20 cellular contexts compared by ENCODE assay signal in genomic region chr12:90226211-90226610, GRCh38.
DNase-seq lines count a peak whose midpoint lies in the region; ATAC-seq, FAIRE-seq and TF ChIP-seq lines count a peak whose summit lies in the region.
"Had no signal": no experiment of that assay in that cellular context is flagged by ENCODE, and none has a peak within 500 bp of the region (broad histone marks: within the 10 kb centered on the region; RNA-seq: fewer than 3 reads in every experiment).

No MANE protein-coding gene starts in this region.

- H3F3A ChIP-seq in GM23248 (ENCODE audit: insufficient read depth), result no peaks in the 10 kb centered on the region

- peak; percentile 17 for DNase-seq in GM23248
- peak; percentile 16 for DNase-seq in dermis blood vessel endothelial cell
- DNase-seq in left colon, result no peak
- peak; percentile 79 for DNase-seq in small intestine
- no peak for DNase-seq in mesothelial cell of epicardium (ENCODE audit: low spot score in 2 of 2, unreplicated experiment in 2 of 2)
- DNase-seq: AML-193; Caco-2; CD4-positive, alpha-beta T cell; GDM1; KBM-7 had no signal

- no peaks in the 10 kb centered on the region for H3K79me2 ChIP-seq in GM23248 (ENCODE audit: insufficient read depth)

- no peak overlapping the region for H3K9ac ChIP-seq in GM23248

- H3K4me1 ChIP-seq in GM23248 (ENCODE audit: insufficient read depth), result no peaks in the 10 kb centered on the region
- H3K4me1 ChIP-seq in small intestine (ENCODE audit: control insufficient read depth in 2 of 2, insufficient read depth in 1 of 2, low read depth in 1 of 2, low read length in 1 of 2), result no peaks in the 10 kb centered on the region
- H3K4me1 ChIP-seq: A549, HAP-1 had no signal

- no peak overlapping the region for H3K27ac ChIP-seq in GM23248
- no peak overlapping the region for H3K27ac ChIP-seq in small intestine (ENCODE audit: low read depth in 1 of 2, low read length in 1 of 2)
- H3K27ac ChIP-seq: 22Rv1, A549, C4-2B had no signal

- H4K20me1 ChIP-seq in GM23248 (ENCODE audit: insufficient read depth), result no peaks in the 10 kb centered on the region

- FAIRE-seq in small intestine (lab: Jason Lieb, UNC), result no peak
- FAIRE-seq: A549, GM12892, GM18507, HepG2 had no signal

- ATAC-seq in left colon (peak; percentile 46), HG02938 (IDR thresholded peaks at IDR 0.05; ENCODE audit: unreplicated experiment) (no peak), GM18519 (IDR thresholded peaks at IDR 0.05; ENCODE audit: low FRiP score, unreplicated experiment) (no peak)
- ATAC-seq: A549, HepG2 had no signal

- in situ Hi-C loops in GM23248 (cut with MboI), result no loop called here

- H2AFZ ChIP-seq in GM23248, result no peak overlapping the region

- no peak overlapping the region for H3K4me3 Mint-ChIP-seq in mesothelial cell of epicardium
- H3K4me3 Mint-ChIP-seq: CD4-positive, alpha-beta T cell; IgD-negative memory B cell had no signal

- H3K27me3 ChIP-seq in GM23248 (replicated peaks; ENCODE audit: insufficient read depth) (no peaks in the 10 kb centered on the region), small intestine (ENCODE audit: control insufficient read depth in 2 of 2, insufficient read depth in 2 of 2, low read length in 2 of 2) (no peaks in the 10 kb centered on the region)

- intact Hi-C loops in left colon (cut with DNase I, micrococcal nuclease), result no loop called here

- no peaks in the 10 kb centered on the region for H3K27me3 Mint-ChIP-seq in mesothelial cell of epicardium (ENCODE audit: low read depth)
- H3K27me3 Mint-ChIP-seq: CD4-positive, alpha-beta T cell had no signal

- peaks cover 18% of the 10 kb centered on the region for H3K9me3 Mint-ChIP-seq in mesothelial cell of epicardium
- H3K9me3 Mint-ChIP-seq: CD4-positive, alpha-beta T cell; IgD-negative memory B cell had no signal

- no peaks in the 10 kb centered on the region for H3K9me2 ChIP-seq in GM23248 (ENCODE audit: insufficient read depth)

- TF ChIP-seq CTCF in mesothelial cell of epicardium (IDR thresholded peaks at IDR 0.05; ENCODE audit: unreplicated experiment), result no peak

- H3K4me2 ChIP-seq in GM23248 (ENCODE audit: unreplicated experiment), result no peak overlapping the region
- H3K4me2 ChIP-seq: A549 had no signal

- H3K36me3 ChIP-seq in GM23248 (ENCODE audit: low read depth), result no peaks in the 10 kb centered on the region
- no peaks in the 10 kb centered on the region for H3K36me3 ChIP-seq in small intestine (ENCODE audit: control insufficient read depth in 2 of 2, insufficient read depth in 2 of 2, low read length in 2 of 2)
- H3K36me3 ChIP-seq: HAP-1 had no signal

- peaks cover 34% of the 10 kb centered on the region for H3K4me1 Mint-ChIP-seq in mesothelial cell of epicardium
- H3K4me1 Mint-ChIP-seq: IgD-negative memory B cell had no signal

- no peaks in the 10 kb centered on the region for H3K36me3 Mint-ChIP-seq in mesothelial cell of epicardium
- H3K36me3 Mint-ChIP-seq: IgD-negative memory B cell had no signal

- H3K4me3 ChIP-seq in GM23248, result no peak overlapping the region
- H3K4me3 ChIP-seq in small intestine (ENCODE audit: low read depth in 1 of 2, low read length in 2 of 2), result no peak overlapping the region
- H3K4me3 ChIP-seq: A549, HAP-1 had no signal

- no peaks in the 10 kb centered on the region for H3K9me3 ChIP-seq in GM23248 (ENCODE audit: low read depth)
- no peaks in the 10 kb centered on the region for H3K9me3 ChIP-seq in small intestine (ENCODE audit: control insufficient read depth, low read depth)
- H3K9me3 ChIP-seq: A549, Caco-2, HAP-1 had no signal

- H3K27ac Mint-ChIP-seq in mesothelial cell of epicardium, result no peak overlapping the region
- H3K27ac Mint-ChIP-seq: CD4-positive, alpha-beta T cell; IgD-negative memory B cell had no signal

Comparison
In these comparisons a context has a peak if more than half of its experiments do, and no peak if none do; other contexts are left out.
1. DNase-seq: peak in GM23248 (single experiment), dermis blood vessel endothelial cell (single experiment) and small intestine (single experiment); none in left colon (0 of 2) and mesothelial cell of epicardium (0 of 2).